Comparison of ENCODE assay signal across 1 cellular context in genomic region chr9:107358867-107359440, GRCh38.
TF ChIP-seq lines count a peak whose summit lies in the region.

No MANE protein-coding gene starts in this region.

TF ChIP-seq in HepG2, 621 proteins besides CTCF, POLR2A, EP300 and RAD21 (continued from another document):
- no peak for TF ChIP-seq SNAPC4 (CRISPR knock-in tag; IDR thresholded peaks at IDR 0.05)
- no peak for TF ChIP-seq ZNF75D (CRISPR knock-in tag; IDR thresholded peaks at IDR 0.05; ENCODE audit: borderline replicate concordance)
- no peak for TF ChIP-seq ZFAT (CRISPR knock-in tag; conservative IDR thresholded peaks at IDR 0.05)
- TF ChIP-seq ZNF329 (CRISPR knock-in tag; IDR thresholded peaks at IDR 0.05; ENCODE audit: low read depth), result no peak
- TF ChIP-seq ZSCAN31 (CRISPR knock-in tag; IDR thresholded peaks at IDR 0.05; ENCODE audit: low read depth), result no peak
- no peak for TF ChIP-seq TRAFD1 (CRISPR knock-in tag; IDR thresholded peaks at IDR 0.05; ENCODE audit: borderline replicate concordance)
- no peak for TF ChIP-seq DBP (CRISPR knock-in tag; IDR thresholded peaks at IDR 0.05; ENCODE audit: not compliant biosample characterization)
- TF ChIP-seq ZNF468 (CRISPR knock-in tag; IDR thresholded peaks at IDR 0.05), result no peak
- no peak for TF ChIP-seq ESRRA (CRISPR knock-in tag; IDR thresholded peaks at IDR 0.05; ENCODE audit: low read depth)
